Comparison of ENCODE assay signal across 26 cellular contexts in genomic region chr10:86699991-86700840, GRCh38. TPM values are rescaled to one million over a fixed set of nuclear protein-coding genes. Genes with fewer than 3 reads are reported as not detected.
"Had no signal": no experiment of that assay in that cellular context is flagged by ENCODE, and none has a peak within 500 bp of the region (broad histone marks: within the 10 kb centered on the region; RNA-seq: fewer than 3 reads in every experiment).

No MANE protein-coding gene starts in this region.

- H3K4me3 Mint-ChIP-seq: activated CD4-positive, alpha-beta T cell treated with anti-CD3 and anti-CD28 coated beads, Interleukin-2, amount 10 ng/mL, durations not matched to agents 7 days and 5 days; activated naive CD4-positive, alpha-beta T cell treated with anti-CD3 and anti-CD28 coated beads, Interleukin-2, amount 10 ng/mL, durations not matched to agents 7 days and 5 days; activated naive CD8-positive, alpha-beta T cell treated with anti-CD3 and anti-CD28 coated beads, Interleukin-2, amount 50 U/mL, for 24 hours; dendritic cell treated with granulocyte-macrophage colony-stimulating factor and Interleukin-4, amounts not matched to agents 40 ng/mL and 50 ng/mL, for 4 days; memory B cell; neural crest cell had no signal

- H3K9me3 ChIP-seq: esophagus squamous epithelium, left lung, mucosa of descending colon, ovary, transverse colon, uterus had no signal

- ATAC-seq: activated CD4-positive, CD25-positive, alpha-beta regulatory T cell treated with anti-CD3 and anti-CD28 coated beads, Interleukin-2, amount 50 U/mL, for 24 hours; activated naive CD8-positive, alpha-beta T cell treated with anti-CD3 and anti-CD28 coated beads, Interleukin-2, amount 50 U/mL, for 24 hours; left lung; mucosa of descending colon; stimulated activated naive CD8-positive, alpha-beta T cell treated with anti-CD3 and anti-CD28 coated beads, Interleukin-15, Interleukin-2, amounts not matched to agents 100 U/mL and 50 U/mL, for 24 hours had no signal

- DNase-seq: activated CD4-positive, alpha-beta T cell treated with anti-CD3 and anti-CD28 coated beads, Interleukin-2, amount 10 ng/mL, durations not matched to agents 7 days and 5 days; activated CD8-positive, alpha-beta memory T cell treated with anti-CD3 and anti-CD28 coated beads, Interleukin-2, amount 50 U/mL, for 4 hours; activated effector memory CD4-positive, alpha-beta T cell treated with Interleukin-2 at 50 U/mL for 16 hours; activated naive CD4-positive, alpha-beta T cell treated with anti-CD3 and anti-CD28 coated beads, Interleukin-2, amount 10 ng/mL, durations not matched to agents 7 days and 5 days; activated naive CD8-positive, alpha-beta T cell treated with anti-CD3 and anti-CD28 coated beads, Interleukin-2, amount 50 U/mL, for 24 hours; activated T-cell treated with anti-CD3 and anti-CD28 coated beads, Interleukin-2, amount 50 U/mL, for 48 hours; anterior cingulate cortex; cerebellar nuclear complex; effector CD8-positive, alpha-beta T cell; esophagus squamous epithelium; glutamatergic neuron; naive B cell; stimulated activated naive CD8-positive, alpha-beta T cell treated with anti-CD3 and anti-CD28 coated beads, Interleukin-15, Interleukin-2, amounts not matched to agents 100 U/mL and 50 U/mL, for 24 hours; substantia nigra; transverse colon; uterus had no signal

- H3K4me1 ChIP-seq: esophagus squamous epithelium, left lung, transverse colon, uterus had no signal

- H3K4me3 ChIP-seq: esophagus squamous epithelium, left lung, mucosa of descending colon, ovary, transverse colon, uterus had no signal

- H3K4me1 Mint-ChIP-seq: activated CD4-positive, alpha-beta T cell treated with anti-CD3 and anti-CD28 coated beads, Interleukin-2, amount 10 ng/mL, durations not matched to agents 7 days and 5 days; activated naive CD4-positive, alpha-beta T cell treated with anti-CD3 and anti-CD28 coated beads, Interleukin-2, amount 10 ng/mL, durations not matched to agents 7 days and 5 days; activated naive CD8-positive, alpha-beta T cell treated with anti-CD3 and anti-CD28 coated beads, Interleukin-2, amount 50 U/mL, for 24 hours; memory B cell; naive B cell; neural crest cell had no signal

- H3K36me3 Mint-ChIP-seq: activated naive CD4-positive, alpha-beta T cell treated with anti-CD3 and anti-CD28 coated beads, Interleukin-2, amount 10 ng/mL, durations not matched to agents 7 days and 5 days; memory B cell; naive B cell had no signal

- H3K27ac ChIP-seq: left lung, ovary, transverse colon, uterus had no signal

- FAIRE-seq: keratinocyte had no signal

- H3K27me3 Mint-ChIP-seq: activated naive CD8-positive, alpha-beta T cell treated with anti-CD3 and anti-CD28 coated beads, Interleukin-2, amount 50 U/mL, for 24 hours; memory B cell had no signal

- H3K27ac Mint-ChIP-seq: activated CD4-positive, alpha-beta T cell treated with anti-CD3 and anti-CD28 coated beads, Interleukin-2, amount 10 ng/mL, durations not matched to agents 7 days and 5 days; activated naive CD4-positive, alpha-beta T cell treated with anti-CD3 and anti-CD28 coated beads, Interleukin-2, amount 10 ng/mL, durations not matched to agents 7 days and 5 days; activated naive CD8-positive, alpha-beta T cell treated with anti-CD3 and anti-CD28 coated beads, Interleukin-2, amount 50 U/mL, for 24 hours; dendritic cell treated with granulocyte-macrophage colony-stimulating factor and Interleukin-4, amounts not matched to agents 40 ng/mL and 50 ng/mL, for 4 days; memory B cell had no signal

- H3K27me3 ChIP-seq: ovary, transverse colon, uterus had no signal

- H3K36me3 ChIP-seq: esophagus squamous epithelium, left lung, ovary, transverse colon, uterus had no signal

- H3K9me3 Mint-ChIP-seq: activated CD4-positive, alpha-beta T cell treated with anti-CD3 and anti-CD28 coated beads, Interleukin-2, amount 10 ng/mL, durations not matched to agents 7 days and 5 days; activated naive CD4-positive, alpha-beta T cell treated with anti-CD3 and anti-CD28 coated beads, Interleukin-2, amount 10 ng/mL, durations not matched to agents 7 days and 5 days; activated naive CD8-positive, alpha-beta T cell treated with anti-CD3 and anti-CD28 coated beads, Interleukin-2, amount 50 U/mL, for 24 hours; dendritic cell treated with granulocyte-macrophage colony-stimulating factor and Interleukin-4, amounts not matched to agents 40 ng/mL and 50 ng/mL, for 4 days; memory B cell; naive B cell; neural crest cell had no signal

RNA-seq across cellular contexts. Expression of gene LDB3, which starts 31.9 kb away (rescaled TPM):
- total RNA-seq: pulmonary artery endothelial cell; T-helper 1 cell treated with Interleukin-12 subunit alpha and Interleukin-12 subunit beta and Interleukin-4 antibody, amounts not matched to agents 30 ng/mL and 1 ng/mL, for 36 hours had no signal

RNA-seq across cellular contexts. Expression of gene OPN4, which starts 45.9 kb away (rescaled TPM):
- total RNA-seq: activated CD4-positive, alpha-beta T cell treated with anti-CD3 and anti-CD28 coated beads, Interleukin-2, amount 10 ng/mL, durations not matched to agents 7 days and 5 days; esophagus squamous epithelium; left lung; neural crest cell; ovary; pulmonary artery endothelial cell; T-helper 1 cell treated with Interleukin-12 subunit alpha and Interleukin-12 subunit beta and Interleukin-4 antibody, amounts not matched to agents 30 ng/mL and 1 ng/mL, for 36 hours; uterus had no signal
- polyA plus RNA-seq: keratinocyte had no signal
